8 cellular contexts compared by ENCODE assay signal in genomic region chr17:68354310-68354709, GRCh38.
DNase-seq lines count a peak whose midpoint lies in the region; ATAC-seq, FAIRE-seq and TF ChIP-seq lines count a peak whose summit lies in the region.
"Not testable (repeated sequence)": the region's sequence is repeated elsewhere in the genome, so short reads cannot be mapped to it uniquely, and the experiment has no call there.

No MANE protein-coding gene starts in this region.

- not testable (repeated sequence) for H3K27me3 ChIP-seq in astrocyte (ENCODE audit: insufficient read depth, low read length)

- peak overlapping the region; percentile 46 for H3K27ac ChIP-seq in astrocyte (ENCODE audit: low read depth, low read length)

- not testable (repeated sequence) for H3K4me3 Mint-ChIP-seq in T-cell; astrocyte (ENCODE audit: unreplicated experiment)

- H3K4me3 ChIP-seq in AG10803 (ENCODE audit: low read length); astrocyte (ENCODE audit: insufficient read depth, low read depth, low read length): not testable (repeated sequence)

- not testable (repeated sequence) for H3K79me2 ChIP-seq in astrocyte (ENCODE audit: insufficient read depth, low read length)

- not testable (repeated sequence) for FAIRE-seq in astrocyte (lab: Jason Lieb, UNC)

- peak overlapping the region; percentile 55 to 60 for H3K27ac Mint-ChIP-seq in T-cell
- not testable (repeated sequence) for H3K27ac Mint-ChIP-seq in astrocyte (ENCODE audit: unreplicated experiment)

- not testable (repeated sequence) for H3K36me3 Mint-ChIP-seq in T-cell; astrocyte (ENCODE audit: low read depth, unreplicated experiment)

- not testable (repeated sequence) for TF ChIP-seq CTCF in AG10803 (conservative IDR thresholded peaks at IDR 0.05; ENCODE audit: low read length); astrocyte (IDR thresholded peaks at IDR 0.05; ENCODE audit: insufficient read depth, low read depth, low read length)

- H3K36me3 ChIP-seq in astrocyte (ENCODE audit: insufficient read depth, low read length): not testable (repeated sequence)

- peak overlapping the region; percentile 7 for H3K9ac ChIP-seq in astrocyte (ENCODE audit: low read length)

- DNase-seq in AG10803 (ENCODE audit: low read depth) (peak; percentile 75), GM03348 (ENCODE audit: low spot score) (peak; percentile 82), LHCN-M2 (ENCODE audit: low read depth) (peak; percentile 52), astrocyte (ENCODE audit: low read depth) (peak; percentile 69), epidermal melanocyte (ENCODE audit: insufficient read length, low spot score) (peak; percentile 52), iris pigment epithelial cell (ENCODE audit: low read depth) (peak; percentile 63), renal cortical epithelial cell (ENCODE audit: low read depth) (peak; percentile 63)
- DNase-seq in T-cell: not testable (repeated sequence)

- H3K4me1 Mint-ChIP-seq in T-cell: peaks cover 75 to 80% (median 77%) of the 10 kb centered on the region in 3 donors
- H3K4me1 Mint-ChIP-seq in astrocyte (ENCODE audit: low read depth, unreplicated experiment): peaks cover 11% of the 10 kb centered on the region

- peaks cover 11% of the 10 kb centered on the region for H3K4me1 ChIP-seq in astrocyte (ENCODE audit: insufficient read depth, low read length)

- not testable (repeated sequence) for H2AFZ ChIP-seq in astrocyte (ENCODE audit: low read depth, low read length)

- not testable (repeated sequence) for H3K9me3 Mint-ChIP-seq in T-cell; astrocyte (ENCODE audit: unreplicated experiment)

- not testable (repeated sequence) for H3K27me3 Mint-ChIP-seq in T-cell; astrocyte (ENCODE audit: low read depth, unreplicated experiment)

- ATAC-seq in T-cell (replicated peaks in 1 of 4): not testable (repeated sequence)

- POLR2A ChIA-PET in T-cell (lab: Charles Lee): interaction anchor here in 1 of 2 donors (1.1 kb wide), 1 partner anchor 10 kb away, joined by 4 read pairs; no protein-coding TSS in a partner anchor

- not testable (repeated sequence) for H4K20me1 ChIP-seq in astrocyte (ENCODE audit: insufficient read depth, low read length)

- CTCF ChIA-PET in T-cell (lab: Charles Lee): not testable (repeated sequence)

- peak overlapping the region; percentile 45 for H3K4me2 ChIP-seq in astrocyte (ENCODE audit: low read length)

- H3K9me3 ChIP-seq in astrocyte (ENCODE audit: insufficient read depth, low read depth, low read length): not testable (repeated sequence)
